In genomic region chr15:31484369-31484951, GRCh38 we compare ENCODE assay signal across 14 cellular contexts.
DNase-seq lines count a peak whose midpoint lies in the region; ATAC-seq, FAIRE-seq and TF ChIP-seq lines count a peak whose summit lies in the region.
"Had no signal": no experiment of that assay in that cellular context is flagged by ENCODE, and none has a peak within 500 bp of the region (broad histone marks: within the 10 kb centered on the region; RNA-seq: fewer than 3 reads in every experiment).

No MANE protein-coding gene starts in this region.

- no peak for DNase-seq in CD8-positive, alpha-beta T cell
- peak; percentile 76 for DNase-seq in RWPE2 (ENCODE audit: low spot score)
- DNase-seq in effector memory CD4-positive, alpha-beta T cell = no peak
- DNase-seq in neural progenitor cell (ENCODE audit: low spot score) = no peak
- DNase-seq in KG1 (lab: John Stamatoyannopoulos, UW) = no peak
- no peak for DNase-seq in HPDE6-E6E7 (ENCODE audit: extremely low spot score)
- DNase-seq in D341Med (ENCODE audit: low spot score) = no peak
- no peak for DNase-seq in RCC 7860 (ENCODE audit: low spot score)
- DNase-seq: amygdala, NCI-H1417 treated with DMSO at 0.1 percent for 48 hours had no signal

- H3K9me3 Mint-ChIP-seq in CD8-positive, alpha-beta T cell = no peaks in the 10 kb centered on the region
- peaks cover 13% of the 10 kb centered on the region for H3K9me3 Mint-ChIP-seq in neural progenitor cell

- H3K36me3 ChIP-seq in CD8-positive, alpha-beta T cell (ENCODE audit: insufficient read depth, low read length) = no peaks in the 10 kb centered on the region
- no peaks in the 10 kb centered on the region for H3K36me3 ChIP-seq in RWPE2 (ENCODE audit: low read depth)
- no peaks in the 10 kb centered on the region for H3K36me3 ChIP-seq in effector memory CD4-positive, alpha-beta T cell (ENCODE audit: control insufficient read depth, insufficient read depth, low read length)
- no peaks in the 10 kb centered on the region for H3K36me3 ChIP-seq in neural progenitor cell
- H3K36me3 ChIP-seq: BLaER1 had no signal

- intact Hi-C loops in CD8-positive, alpha-beta T cell (cut with DNase I, micrococcal nuclease) = loop anchor here in 1 of 2 experiments (1.0 to 10.0 kb wide), 2 partner anchors 118 to 490 kb away; partner anchors contain the start of gene MTMR10

- POLR2A ChIA-PET in CD8-positive, alpha-beta T cell (lab: Charles Lee) = interaction anchor here (0.7 to 4.2 kb wide), 14 partner anchors 11 to 278 kb away, joined by 3 to 65 read pairs (median 8); partner anchors contain the start of gene KLF13

- H3K27me3 Mint-ChIP-seq in CD8-positive, alpha-beta T cell (ENCODE audit: low read depth) = no peaks in the 10 kb centered on the region
- peaks cover 37% of the 10 kb centered on the region for H3K27me3 Mint-ChIP-seq in neural progenitor cell (ENCODE audit: insufficient read depth, low read depth)

- H3K9me3 ChIP-seq in CD8-positive, alpha-beta T cell (ENCODE audit: low read length) = no peaks in the 10 kb centered on the region
- H3K9me3 ChIP-seq in RWPE2 (ENCODE audit: severe bottlenecking) (no peaks in the 10 kb centered on the region), neural progenitor cell (ENCODE audit: low read depth) (no peaks in the 10 kb centered on the region)
- no peaks in the 10 kb centered on the region for H3K9me3 ChIP-seq in effector memory CD4-positive, alpha-beta T cell (ENCODE audit: control insufficient read depth, low read length)
- H3K9me3 ChIP-seq: BLaER1 had no signal

- H2AFZ ChIP-seq in neural progenitor cell (replicated peaks) = no peak overlapping the region

- CTCF ChIA-PET in CD8-positive, alpha-beta T cell (lab: Charles Lee) = interaction anchor here (0.6 to 5.5 kb wide), 13 partner anchors 12 to 284 kb away, joined by 3 to 30 read pairs (median 4); partner anchors contain the start of gene KLF13

- H3K36me3 Mint-ChIP-seq in CD8-positive, alpha-beta T cell = peaks cover 6% of the 10 kb centered on the region
- H3K36me3 Mint-ChIP-seq in neural progenitor cell = peaks cover 12% of the 10 kb centered on the region

- no peak overlapping the region for H3K4me2 ChIP-seq in neural progenitor cell
- H3K4me2 ChIP-seq: BLaER1, KMS-11 had no signal

- TF ChIP-seq CTCF in CD8-positive, alpha-beta T cell (IDR thresholded peaks at IDR 0.05) = no peak
- TF ChIP-seq CTCF in RWPE2 (IDR thresholded peaks at IDR 0.05; ENCODE audit: poor library complexity, severe bottlenecking) (no peak), neural progenitor cell (IDR thresholded peaks at IDR 0.05) (no peak)

- no peak overlapping the region for H3K27ac ChIP-seq in CD8-positive, alpha-beta T cell (ENCODE audit: low read depth, low read length)
- H3K27ac ChIP-seq in RWPE2 (ENCODE audit: poor library complexity, severe bottlenecking) = no peak overlapping the region
- H3K27ac ChIP-seq in effector memory CD4-positive, alpha-beta T cell (ENCODE audit: insufficient read depth, low read length, poor library complexity, severe bottlenecking) = no peak overlapping the region
- H3K27ac ChIP-seq in neural progenitor cell = no peak overlapping the region
- H3K27ac ChIP-seq: BLaER1, KMS-11 had no signal

- peaks cover 52% of the 10 kb centered on the region for H3K4me1 ChIP-seq in CD8-positive, alpha-beta T cell (ENCODE audit: insufficient read depth, low read length)
- H3K4me1 ChIP-seq in RWPE2 (ENCODE audit: insufficient read depth, poor library complexity, severe bottlenecking) (peaks cover 17% of the 10 kb centered on the region), neural progenitor cell (peaks cover 9% of the 10 kb centered on the region)
- H3K4me1 ChIP-seq in effector memory CD4-positive, alpha-beta T cell (ENCODE audit: control insufficient read depth, insufficient read depth, low read length, poor library complexity, severe bottlenecking) = peaks cover 26% of the 10 kb centered on the region

- no peaks in the 10 kb centered on the region for H3F3A ChIP-seq in neural progenitor cell (ENCODE audit: low read depth)

- peaks cover 62% of the 10 kb centered on the region for H3K4me1 Mint-ChIP-seq in CD8-positive, alpha-beta T cell (ENCODE audit: low read depth)
- peaks cover 14% of the 10 kb centered on the region for H3K4me1 Mint-ChIP-seq in neural progenitor cell

- H3K4me3 Mint-ChIP-seq in CD8-positive, alpha-beta T cell = peak overlapping the region; percentile 86
- H3K4me3 Mint-ChIP-seq in neural progenitor cell = peak overlapping the region; percentile 78

- H3K4me3 ChIP-seq in CD8-positive, alpha-beta T cell (ENCODE audit: low read depth, low read length) = peak overlapping the region; percentile 31
- H3K4me3 ChIP-seq in RWPE2 (ENCODE audit: severe bottlenecking) (no peak overlapping the region), neural progenitor cell (no peak overlapping the region)
- H3K4me3 ChIP-seq in effector memory CD4-positive, alpha-beta T cell (ENCODE audit: insufficient read depth, low read depth, low read length, poor library complexity, severe bottlenecking) = peak overlapping the region; percentile 33
- H3K4me3 ChIP-seq: BLaER1, dorsolateral prefrontal cortex had no signal

- no peaks in the 10 kb centered on the region for H3K27me3 ChIP-seq in CD8-positive, alpha-beta T cell (ENCODE audit: insufficient read depth, low read length)
- peaks cover 14% of the 10 kb centered on the region for H3K27me3 ChIP-seq in RWPE2 (ENCODE audit: insufficient read depth, poor library complexity, severe bottlenecking)
- no peaks in the 10 kb centered on the region for H3K27me3 ChIP-seq in effector memory CD4-positive, alpha-beta T cell (replicated peaks; ENCODE audit: control insufficient read depth, insufficient read depth, low read length, poor library complexity, severe bottlenecking)
- peaks cover 25% of the 10 kb centered on the region for H3K27me3 ChIP-seq in neural progenitor cell
- H3K27me3 ChIP-seq: BLaER1 had no signal

- no peak for FAIRE-seq in RCC 7860 (lab: Jason Lieb, UNC)

- H3K79me2 ChIP-seq in neural progenitor cell (ENCODE audit: low read depth) = no peaks in the 10 kb centered on the region

- H3K27ac Mint-ChIP-seq in CD8-positive, alpha-beta T cell = peak overlapping the region; percentile 93
- no peak overlapping the region for H3K27ac Mint-ChIP-seq in neural progenitor cell

- no peak overlapping the region for H3K9ac ChIP-seq in neural progenitor cell
- H3K9ac ChIP-seq: BLaER1, KMS-11 had no signal

- no peaks in the 10 kb centered on the region for H4K20me1 ChIP-seq in neural progenitor cell (ENCODE audit: low read depth)
- H4K20me1 ChIP-seq: BLaER1 had no signal

- no peak for ATAC-seq in CD8-positive, alpha-beta T cell
- ATAC-seq in RWPE2 (ENCODE audit: low read depth) = no peak
- ATAC-seq: Panc1 had no signal

Comparison
In these comparisons a context has a peak if more than half of its experiments do, and no peak if none do; other contexts are left out.
1. H3K4me3 ChIP-seq: peak in CD8-positive, alpha-beta T cell (single experiment) and effector memory CD4-positive, alpha-beta T cell (single experiment); none in RWPE2 (single experiment) and neural progenitor cell (single experiment).